ENCODE assay signal across 10 cellular contexts in genomic region chr3:189394599-189395121, GRCh38.
A peak's percentile ranks its signal among the peaks of the same experiment; 100 is the strongest.
DNase-seq lines count a peak whose midpoint lies in the region; ATAC-seq and TF ChIP-seq lines count a peak whose summit lies in the region.
"Had no signal": no experiment of that assay in that cellular context is flagged by ENCODE, and none has a peak within 500 bp of the region (broad histone marks: within the 10 kb centered on the region; RNA-seq: fewer than 3 reads in every experiment).

No MANE protein-coding gene starts in this region.

- peaks cover 9 to 13% (median 9%) of the 10 kb centered on the region in 3 donors for H3K4me1 Mint-ChIP-seq in T-cell

- ATAC-seq in GM19035 (IDR thresholded peaks at IDR 0.05; ENCODE audit: unreplicated experiment) (peak; percentile 84), HG02884 (IDR thresholded peaks at IDR 0.05; ENCODE audit: unreplicated experiment) (peak; percentile 90), T-cell (replicated peaks in 1 of 4) (no peak)
- ATAC-seq: HepG2 had no signal

- H3K27ac Mint-ChIP-seq in T-cell, result no peak overlapping the region

- peak overlapping the region in 1 of 3 donors; percentile 24 for H3K4me3 Mint-ChIP-seq in T-cell

- DNase-seq in GM10248 (ENCODE audit: extremely low spot score) (peak; percentile 30), NCI-H146 (lab: John Stamatoyannopoulos, UW) (peak; percentile 99), head of caudate nucleus (no peak), kidney tubule cell (ENCODE audit: low spot score) (no peak), T-cell (no peak), NCI-H446 (lab: John Stamatoyannopoulos, UW) (no peak)
- DNase-seq: stimulated activated CD4-positive, alpha-beta T cell treated with anti-CD3 and anti-CD28 coated beads, Interleukin-2, amount 100 ng/mL, for 24 hours had no signal

- CTCF ChIA-PET in GM10248 (lab: Yijun Ruan, JAX) (interaction anchor here (0.8 to 1.6 kb wide), 6 partner anchors 9 to 117 kb away, joined by 3 to 4 read pairs (median 4); no protein-coding TSS in a partner anchor), T-cell (lab: Charles Lee) (no interaction called here)

- no peaks in the 10 kb centered on the region for H3K9me3 Mint-ChIP-seq in T-cell

- intact Hi-C loops in head of caudate nucleus (cut with DNase I), result no loop called here

- peaks cover 0 to 1% of the 10 kb centered on the region in 2 donors for H3K27me3 Mint-ChIP-seq in T-cell

- no peaks in the 10 kb centered on the region for H3K36me3 Mint-ChIP-seq in T-cell

- TF ChIP-seq CTCF in GM10248 (IDR thresholded peaks at IDR 0.05; ENCODE audit: control extremely low read depth, extremely low read depth, low read depth, missing control alignments), result no peak

- POLR2A ChIA-PET in GM10248 (lab: Yijun Ruan, JAX) (no interaction called here), T-cell (lab: Charles Lee) (interaction anchor here in 1 of 2 donors (0.6 kb wide), 1 partner anchor 47 kb away, joined by 4 read pairs; no protein-coding TSS in a partner anchor)

Comparison
In these comparisons a context has a peak if more than half of its experiments do, and no peak if none do; other contexts are left out.
1. DNase-seq: peak in GM10248 (single experiment) and NCI-H146 (single experiment); none in head of caudate nucleus (0 of 42), kidney tubule cell (single experiment), T-cell (0 of 34) and NCI-H446 (0 of 2).
2. ATAC-seq: peak in GM19035 (single experiment) and HG02884 (single experiment); none in T-cell (0 of 4).